ENCODE assay signal across 8 cellular contexts in genomic region chr17:35063514-35064223, GRCh38. TPM values are rescaled to one million over a fixed set of nuclear protein-coding genes. Genes with fewer than 3 reads are reported as not detected.
DNase-seq lines count a peak whose midpoint lies in the region; ATAC-seq lines count a peak whose summit lies in the region.

TSS of gene RFFL (minus strand) at chr17:35063707. CDS start at chr17:35026553, 37,154 bp downstream.

- DNase-seq in CMK (ENCODE audit: low read depth): peak; percentile 74
- DNase-seq in HPDE6-E6E7 (ENCODE audit: extremely low spot score): peak; percentile 97
- DNase-seq in OCI-M1 (lab: John Stamatoyannopoulos, UW): peak; percentile 97
- peak; percentile 78 for DNase-seq in activated T-cell treated with anti-CD3 and anti-CD28 coated beads for 48 hours (ENCODE audit: low read depth)
- peak; percentile 63 for DNase-seq in stimulated activated CD8-positive, alpha-beta memory T cell treated with anti-CD3 and anti-CD28 coated beads, Interleukin-7, amount 100 ng/mL, for 24 hours (ENCODE audit: low read depth)

- peak within 1 kb of the TSS; percentile 87 for H3K27ac ChIP-seq in muscle layer of colon (ENCODE audit: low read depth, low read length)

- no peaks in the 10 kb centered on the region for H3K9me3 ChIP-seq in muscle layer of colon (ENCODE audit: low read length)

- ATAC-seq in GM19463 (IDR thresholded peaks at IDR 0.05; ENCODE audit: unreplicated experiment) (peak; percentile 87), esophagus mucosa (peak; percentile 98)

- H3K4me1 ChIP-seq in muscle layer of colon (ENCODE audit: insufficient read depth, low read length): peaks cover 14% of the 10 kb centered on the region

- H3K4me3 ChIP-seq in muscle layer of colon (ENCODE audit: low read depth in 1 of 2, low read length in 2 of 2): peak within 1 kb of the TSS in 1 of 2 donors; percentile 28

- H3K36me3 ChIP-seq in muscle layer of colon (ENCODE audit: insufficient read depth, low read length): peaks cover 3% of the 10 kb centered on the region

- H3K27me3 ChIP-seq in muscle layer of colon (ENCODE audit: control insufficient read depth in 1 of 2, insufficient read depth in 2 of 2, low read length in 2 of 2): no peaks in the 10 kb centered on the region

- peak within 1 kb of the TSS; percentile 26 for H3K9ac ChIP-seq in muscle layer of colon (ENCODE audit: low read length)

RNA-seq across cellular contexts. Expression of gene RFFL, which starts in this region (rescaled TPM):
- total RNA-seq in esophagus mucosa: 46.3 TPM
